8 cellular contexts compared by ENCODE assay signal in the genomic region with DNA sequence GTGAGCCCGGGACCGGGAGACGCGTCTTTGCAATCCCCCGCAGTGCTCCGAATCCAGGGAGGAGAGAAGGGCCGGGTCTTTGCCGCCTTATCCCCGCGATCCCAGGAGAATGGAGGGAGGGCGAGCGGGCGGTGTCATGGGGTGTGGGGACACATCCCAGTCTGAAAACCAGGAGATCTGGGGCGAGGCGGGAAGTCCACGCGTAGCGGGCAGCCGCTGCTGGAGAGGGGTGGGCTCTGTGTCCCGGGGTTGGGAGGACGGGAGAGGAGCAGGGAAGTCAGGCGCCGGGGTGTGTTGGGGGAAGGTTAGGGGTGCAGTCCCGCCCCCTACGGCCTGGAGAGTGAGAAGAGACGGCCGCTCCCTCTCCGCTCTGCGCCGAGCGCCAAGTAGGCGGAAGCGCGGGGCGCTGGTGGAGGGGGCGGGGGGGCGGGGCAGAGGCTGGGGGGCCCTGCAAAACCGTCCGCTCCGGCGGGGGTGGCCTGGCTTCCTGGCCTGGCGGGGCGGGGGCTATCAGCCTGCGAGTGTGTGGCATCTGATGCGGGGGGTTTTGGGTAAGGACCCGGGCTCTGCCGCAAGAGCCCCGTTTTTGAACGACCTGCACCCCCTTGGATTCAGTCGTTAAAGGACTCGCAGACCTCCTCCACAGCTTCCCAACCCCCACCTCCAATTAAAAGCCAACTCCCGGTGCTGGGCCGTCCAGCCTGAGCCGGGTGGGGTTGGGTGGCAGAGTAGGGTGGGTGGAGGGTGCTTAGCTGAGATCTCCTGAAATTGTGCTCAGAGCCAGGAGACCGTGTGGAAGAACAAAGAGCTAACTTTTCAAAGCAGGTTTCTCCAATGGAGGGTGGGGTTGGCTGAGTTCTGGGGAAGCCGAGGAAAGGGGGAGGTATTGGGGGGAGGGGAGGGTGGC. TPM values are rescaled to one million over a fixed set of nuclear protein-coding genes. Genes with fewer than 3 reads are reported as not detected.
DNase-seq lines count a peak whose midpoint lies in the region; ATAC-seq, FAIRE-seq and TF ChIP-seq lines count a peak whose summit lies in the region.

No MANE protein-coding gene starts in this region.

- no peaks in the 10 kb centered on the region for H3K9me2 ChIP-seq in hepatocyte (replicated peaks; ENCODE audit: insufficient read depth)

- H3K9me3 ChIP-seq in HUES64 (ENCODE audit: insufficient read depth, low read depth, low read length), result no peaks in the 10 kb centered on the region
- H3K9me3 ChIP-seq in hepatocyte (ENCODE audit: low read depth), result no peaks in the 10 kb centered on the region
- no peaks in the 10 kb centered on the region for H3K9me3 ChIP-seq in sigmoid colon

- peak overlapping the region; percentile 88 for H3K9ac ChIP-seq in HUES64 (ENCODE audit: low read depth, low read length)

- intact Hi-C loops in sigmoid colon (cut with DNase I), result loop anchor here (5.0 kb wide), 2 partner anchors 52 to 97 kb away; partner anchors contain the start of gene FBXO47

- H3K79me2 ChIP-seq in hepatocyte, result peaks cover 56% of the 10 kb centered on the region

- TF ChIP-seq CTCF in hepatocyte (IDR thresholded peaks at IDR 0.05; ENCODE audit: poor library complexity) (no peak), sigmoid colon (IDR thresholded peaks at IDR 0.05) (no peak)

- peak overlapping the region; percentile 93 for H3K27ac ChIP-seq in HUES64 (ENCODE audit: low read depth, low read length)
- peak overlapping the region; percentile 97 for H3K27ac ChIP-seq in angular gyrus (ENCODE audit: low read depth, low read length)
- H3K27ac ChIP-seq in hepatocyte, result peak overlapping the region; percentile 99
- peak overlapping the region; percentile 95 to 99 (median 97) for H3K27ac ChIP-seq in sigmoid colon

- FAIRE-seq in GM12891 (lab: Jason Lieb, UNC), result peak; percentile 74

- peaks cover 6% of the 10 kb centered on the region; the same call in 1 of the 2 replicates for H3K27me3 ChIP-seq in HUES64 (ENCODE audit: insufficient read depth, low read length)
- H3K27me3 ChIP-seq in hepatocyte, result no peaks in the 10 kb centered on the region
- no peaks in the 10 kb centered on the region for H3K27me3 ChIP-seq in sigmoid colon

- WGBS in HUES64, result under 1% methylated on average over 42 of the region's 56 CpGs
- under 1% methylated on average over 29 of the region's 56 CpGs for WGBS in hepatocyte (ENCODE audit: low lambda C conversion rate, missing lambda C conversion rate)
- WGBS in sigmoid colon, 2 donors, result 1% methylated on average over 56 of the region's 56 CpGs

- peak overlapping the region; percentile 99 for H3K4me3 ChIP-seq in HUES64 (ENCODE audit: low read length)
- peak overlapping the region; percentile 98 for H3K4me3 ChIP-seq in hepatocyte
- H3K4me3 ChIP-seq in sigmoid colon, result peak overlapping the region; percentile 71 to 95 (median 91)

- H3K4me1 ChIP-seq in HUES64 (ENCODE audit: insufficient read depth, low read length) (peaks cover 38% of the 10 kb centered on the region), hepatocyte (ENCODE audit: insufficient read depth) (peaks cover 36% of the 10 kb centered on the region), sigmoid colon (peaks cover 0 to 66% (median 49%) of the 10 kb centered on the region in 4 donors)

- no peak for TF ChIP-seq EP300 in sigmoid colon (IDR thresholded peaks at IDR 0.05)

- peaks cover 39% of the 10 kb centered on the region for H4K20me1 ChIP-seq in hepatocyte (ENCODE audit: insufficient read depth, poor library complexity, severe bottlenecking)

- TF ChIP-seq POLR2A in GM12891 (IDR thresholded peaks at IDR 0.05; ENCODE audit: low read depth, low read length) (no peak), sigmoid colon (IDR thresholded peaks at IDR 0.05) (no peak)

- DNase-seq in GM12891 (ENCODE audit: insufficient read length, low spot score) (peak; percentile 69), T-helper 2 cell (peak; percentile 33 to 85 (median 55)), hepatocyte (ENCODE audit: low spot score) (peak; percentile 88), sigmoid colon (peak; percentile 91)

- H3K36me3 ChIP-seq in HUES64 (ENCODE audit: insufficient read depth, low read length) (0 out of 2 replicates have a peak, but pooled peaks cover 3% of the 10 kb centered on the region), hepatocyte (replicated peaks; ENCODE audit: insufficient read depth, low read depth) (no peaks in the 10 kb centered on the region), sigmoid colon (no peaks in the 10 kb centered on the region)

- H3K4me2 ChIP-seq in hepatocyte, result peak overlapping the region; percentile 89

- H2AFZ ChIP-seq in hepatocyte, result peak overlapping the region; percentile 65

- ATAC-seq in HG03280 (IDR thresholded peaks at IDR 0.05; ENCODE audit: unreplicated experiment) (no peak), HG02884 (IDR thresholded peaks at IDR 0.05; ENCODE audit: unreplicated experiment) (no peak)

TF ChIP-seq in GM12891, 5 proteins besides CTCF, POLR2A, EP300 and RAD21:
- TF ChIP-seq POLR2AphosphoS5 (IDR thresholded peaks at IDR 0.05; ENCODE audit: low read depth, low read length) (no peak), PAX5 (IDR thresholded peaks at IDR 0.05; ENCODE audit: insufficient read depth, low read length, severe bottlenecking) (no peak), POU2F2 (IDR thresholded peaks at IDR 0.05; ENCODE audit: low read depth, low read length) (no peak), TAF1 (IDR thresholded peaks at IDR 0.05; ENCODE audit: low read depth, low read length) (no peak), SPI1 (IDR thresholded peaks at IDR 0.05; ENCODE audit: low read depth, low read length) (no peak)

RNA-seq across cellular contexts. Expression of gene LASP1, which starts 0.7 kb away (rescaled TPM):
- polyA plus RNA-seq in GM12891 (2012; ENCODE audit: low read depth, missing spikeins), result 88.8 TPM
- polyA plus RNA-seq in HUES64 (2013, experiment 1 of 2), result 103 TPM
- polyA plus RNA-seq in HUES64 (2013, experiment 2 of 2), result 99.7 TPM
- total RNA-seq in hepatocyte, result 214 and 238 TPM in 2 replicates
- 131 and 141 TPM in 2 replicates for polyA plus RNA-seq in hepatocyte
- 10 to 100 TPM; 27.6 to 64.8 (median 42.2) TPM for total RNA-seq in sigmoid colon
- polyA plus RNA-seq in sigmoid colon, result 100 to 1,000 TPM; 122 to 205 (median 182) TPM

RNA-seq across cellular contexts. Expression of gene RPL23, which starts 17.0 kb away (rescaled TPM):
- polyA plus RNA-seq in GM12891 (2012; ENCODE audit: low read depth, missing spikeins), result 5,289 TPM
- polyA plus RNA-seq in HUES64 (2013, experiment 1 of 2), result 1,978 TPM
- polyA plus RNA-seq in HUES64 (2013, experiment 2 of 2), result 2,117 TPM
- total RNA-seq in hepatocyte, result 1,384 and 1,482 TPM in 2 replicates
- 479 and 491 TPM in 2 replicates for polyA plus RNA-seq in hepatocyte
- 1,000 to 10,000 TPM; 1,692 to 2,841 (median 2,464) TPM for total RNA-seq in sigmoid colon
- 1,000 to 10,000 TPM; 2,289 to 3,780 (median 2,728) TPM for polyA plus RNA-seq in sigmoid colon

RNA-seq across cellular contexts. Expression of gene CWC25, which starts 45.4 kb away (rescaled TPM):
- 16.1 TPM for polyA plus RNA-seq in GM12891 (2012; ENCODE audit: low read depth, missing spikeins)
- polyA plus RNA-seq in HUES64 (2013, experiment 1 of 2), result 11.0 TPM
- 9.5 TPM for polyA plus RNA-seq in HUES64 (2013, experiment 2 of 2)
- total RNA-seq in hepatocyte (10.0 and 11.0 TPM in 2 replicates), sigmoid colon (10 to 100 TPM; 15.6 to 32.4 (median 17.3) TPM)
- polyA plus RNA-seq in hepatocyte (16.5 and 18.5 TPM in 2 replicates), sigmoid colon (10 to 100 TPM; 11.3 to 16.4 (median 11.4) TPM)
